Comparison of ENCODE assay signal across 8 cellular contexts in genomic region chr11:122882809-122883681, GRCh38. TPM values are rescaled to one million over a fixed set of nuclear protein-coding genes. Genes with fewer than 3 reads are reported as not detected.
DNase-seq lines count a peak whose midpoint lies in the region; ATAC-seq and TF ChIP-seq lines count a peak whose summit lies in the region.

No MANE protein-coding gene starts in this region.

- no peaks in the 10 kb centered on the region for H3K36me3 ChIP-seq in MG63

- ATAC-seq in left lobe of liver = peak; percentile 55

- H3K27me3 ChIP-seq in MG63 = no peaks in the 10 kb centered on the region

- peak overlapping the region; percentile 59 for H3K4me3 ChIP-seq in MG63
- peak overlapping the region; percentile 89 for H3K4me3 ChIP-seq in coronary artery

- DNase-seq in SIG-M5 treated with dmso at 0.1 percent for 504 hours (lab: John Stamatoyannopoulos, UW; ENCODE audit: unreplicated experiment) (peak; percentile 5), SIG-M5 (lab: John Stamatoyannopoulos, UW) (no peak), MG63 (peak; percentile 73), coronary artery (ENCODE audit: low spot score) (peak; percentile 78), left lobe of liver (ENCODE audit: low spot score) (peak; percentile 47), MV-4-11 (lab: John Stamatoyannopoulos, UW) (no peak)
- peak; percentile 7 to 39 for DNase-seq in activated CD4-positive, alpha-beta T cell treated with anti-CD3 and anti-CD28 coated beads for 24 hours (ENCODE audit: low read depth in 2 of 2)
- peak; percentile 16 for DNase-seq in stimulated activated CD4-positive, alpha-beta T cell treated with anti-CD3 and anti-CD28 coated beads, Interleukin-2, amount 100 ng/mL, for 4 hours (ENCODE audit: low read depth)

- no peak for TF ChIP-seq CTCF in coronary artery (IDR thresholded peaks at IDR 0.05)

- peak overlapping the region; percentile 83 to 90 for H3K27ac ChIP-seq in coronary artery

- H3K9me3 ChIP-seq in MG63 = no peaks in the 10 kb centered on the region

RNA-seq across cellular contexts. Expression of gene JHY, which starts 0.5 kb away (rescaled TPM):
- 0.53 and 1.6 TPM in 2 replicates for total RNA-seq in MG63 (2014; rRNA removed; shearing (Covaris generic); ENCODE audit: low replicate concordance)
- 0.23 TPM for total RNA-seq in left lobe of liver

RNA-seq across cellular contexts. Expression of gene CRTAM, which starts 44.7 kb away (rescaled TPM):
- not detected in 2 replicates for total RNA-seq in MG63 (2014; rRNA removed; shearing (Covaris generic); ENCODE audit: low replicate concordance)
- total RNA-seq in left lobe of liver = not detected

Comparison
In these comparisons a context has a peak if more than half of its experiments do, and no peak if none do; other contexts are left out.
1. DNase-seq: peak in SIG-M5 treated with dmso at 0.1 percent for 504 hours (single experiment), MG63 (single experiment), activated CD4-positive, alpha-beta T cell treated with anti-CD3 and anti-CD28 coated beads for 24 hours (2 of 2), coronary artery (single experiment), left lobe of liver (single experiment) and stimulated activated CD4-positive, alpha-beta T cell treated with anti-CD3 and anti-CD28 coated beads, Interleukin-2, amount 100 ng/mL, for 4 hours (single experiment); none in SIG-M5 (single experiment) and MV-4-11 (single experiment).